Comparison of ENCODE assay signal across 24 cellular contexts in the genomic region with DNA sequence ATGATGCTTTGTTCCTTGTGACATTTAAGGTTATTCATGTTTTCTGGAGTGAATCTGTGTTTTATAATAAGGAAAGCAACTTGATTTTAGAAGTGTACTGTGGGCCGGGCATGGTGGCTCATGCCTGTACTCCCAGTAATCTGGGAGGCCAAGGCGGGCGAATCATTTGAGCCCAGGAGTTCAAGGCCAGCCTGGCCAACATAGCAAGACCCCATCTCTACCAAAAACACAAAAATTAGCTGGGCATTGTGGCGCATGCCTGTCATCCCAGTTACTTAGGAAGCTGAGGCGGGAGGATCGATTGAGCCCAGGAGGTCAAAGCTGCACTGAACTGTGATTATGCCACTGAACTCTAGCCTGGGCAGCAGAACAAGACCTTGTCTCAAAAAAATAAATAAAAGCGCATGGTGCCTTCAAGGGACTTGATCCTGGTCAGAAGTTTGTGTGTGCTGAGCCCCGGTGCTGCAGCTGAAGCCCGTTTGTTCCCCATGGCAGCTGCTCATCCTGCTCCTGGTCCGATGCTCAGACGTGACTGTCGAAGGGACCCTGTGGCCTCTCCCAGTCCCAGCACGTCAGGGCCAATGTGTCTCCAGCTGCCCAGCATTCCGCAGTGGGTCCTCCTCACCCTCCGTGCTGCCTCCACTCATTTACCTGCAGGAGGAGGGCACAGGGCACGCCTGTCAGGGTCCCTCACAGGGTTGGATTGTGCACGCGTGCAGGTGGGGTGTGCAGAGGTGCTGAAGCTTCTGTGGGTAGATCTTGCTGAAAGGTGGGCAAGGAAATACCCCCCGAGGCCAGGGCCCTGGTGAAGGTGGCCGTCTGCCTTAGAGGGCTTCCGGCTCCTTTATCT.
"Had no signal": no experiment of that assay in that cellular context is flagged by ENCODE, and none has a peak within 500 bp of the region (broad histone marks: within the 10 kb centered on the region; RNA-seq: fewer than 3 reads in every experiment).

No MANE protein-coding gene starts in this region.

- H3K4me3 Mint-ChIP-seq: activated CD4-positive, alpha-beta T cell treated with anti-CD3 and anti-CD28 coated beads for 36 hours; activated CD8-positive, alpha-beta memory T cell treated with anti-CD3 and anti-CD28 coated beads, Interleukin-2, amount 10 ng/mL, durations not matched to agents 7 days and 5 days; activated CD8-positive, alpha-beta T cell treated with anti-CD3 and anti-CD28 coated beads, Interleukin-2, amount 10 ng/mL, durations not matched to agents 7 days and 5 days; activated naive CD4-positive, alpha-beta T cell treated with anti-CD3 and anti-CD28 coated beads for 36 hours; activated naive CD8-positive, alpha-beta T cell treated with anti-CD3 and anti-CD28 coated beads for 36 hours; brain; natural killer cell; neural progenitor cell had no signal

- H3K27me3 Mint-ChIP-seq: activated CD4-positive, alpha-beta T cell treated with anti-CD3 and anti-CD28 coated beads for 36 hours; activated CD8-positive, alpha-beta memory T cell treated with anti-CD3 and anti-CD28 coated beads, Interleukin-2, amount 10 ng/mL, durations not matched to agents 7 days and 5 days; activated naive CD8-positive, alpha-beta T cell treated with anti-CD3 and anti-CD28 coated beads for 36 hours; brain had no signal

- ATAC-seq: activated CD4-positive, alpha-beta T cell treated with anti-CD3 and anti-CD28 coated beads for 36 hours; activated CD8-positive, alpha-beta memory T cell treated with anti-CD3 and anti-CD28 coated beads, Interleukin-2, amount 10 ng/mL, durations not matched to agents 7 days and 5 days; activated CD8-positive, alpha-beta T cell treated with anti-CD3 and anti-CD28 coated beads, Interleukin-2, amount 10 ng/mL, durations not matched to agents 7 days and 5 days; foreskin keratinocyte; heart left ventricle; left lung; lower lobe of right lung; natural killer cell; right cardiac atrium had no signal

- FAIRE-seq: endothelial cell of umbilical vein, urothelium cell line had no signal

- H3K36me3 Mint-ChIP-seq: natural killer cell had no signal

- H3K27ac Mint-ChIP-seq: activated CD4-positive, alpha-beta T cell treated with anti-CD3 and anti-CD28 coated beads for 36 hours; activated CD8-positive, alpha-beta memory T cell treated with anti-CD3 and anti-CD28 coated beads, Interleukin-2, amount 10 ng/mL, durations not matched to agents 7 days and 5 days; activated CD8-positive, alpha-beta T cell treated with anti-CD3 and anti-CD28 coated beads, Interleukin-2, amount 10 ng/mL, durations not matched to agents 7 days and 5 days; activated naive CD4-positive, alpha-beta T cell treated with anti-CD3 and anti-CD28 coated beads for 36 hours; activated naive CD8-positive, alpha-beta T cell treated with anti-CD3 and anti-CD28 coated beads for 36 hours; brain; natural killer cell; neural progenitor cell had no signal

- H3K9me3 Mint-ChIP-seq: activated naive CD4-positive, alpha-beta T cell treated with anti-CD3 and anti-CD28 coated beads for 36 hours; activated naive CD8-positive, alpha-beta T cell treated with anti-CD3 and anti-CD28 coated beads for 36 hours; brain; natural killer cell; neural progenitor cell had no signal

- DNase-seq: activated CD4-positive, alpha-beta T cell treated with anti-CD3 and anti-CD28 coated beads for 36 hours; activated CD4-positive, CD25-positive, alpha-beta regulatory T cell; activated CD8-positive, alpha-beta memory T cell treated with anti-CD3 and anti-CD28 coated beads, Interleukin-2, amount 10 ng/mL, durations not matched to agents 7 days and 5 days; activated CD8-positive, alpha-beta T cell treated with anti-CD3 and anti-CD28 coated beads, Interleukin-2, amount 10 ng/mL, durations not matched to agents 7 days and 5 days; activated naive CD4-positive, alpha-beta T cell treated with anti-CD3 and anti-CD28 coated beads for 36 hours; activated naive CD8-positive, alpha-beta T cell treated with anti-CD3 and anti-CD28 coated beads for 36 hours; activated T-cell treated with anti-CD3 and anti-CD28 coated beads, Interleukin-2, amount 50 U/mL, for 48 hours; foreskin keratinocyte; heart left ventricle; kidney glomerular epithelial cell; left lung; lower lobe of right lung; mesenchymal stem cell; natural killer cell; stimulated activated naive CD4-positive, alpha-beta T cell treated with Interleukin-2 at 50 U/mL for 16 hours; SW 1271; T-helper 2 cell; testis; transverse colon had no signal

- H3K4me1 Mint-ChIP-seq: activated CD4-positive, alpha-beta T cell treated with anti-CD3 and anti-CD28 coated beads for 36 hours; activated naive CD8-positive, alpha-beta T cell treated with anti-CD3 and anti-CD28 coated beads for 36 hours; brain; natural killer cell; neural progenitor cell had no signal
